20 cellular contexts compared by ENCODE assay signal in genomic region chr19:11014403-11014911, GRCh38. TPM values are rescaled to one million over a fixed set of nuclear protein-coding genes. Genes with fewer than 3 reads are reported as not detected.
DNase-seq lines count a peak whose midpoint lies in the region; ATAC-seq and TF ChIP-seq lines count a peak whose summit lies in the region.
"Had no signal": no experiment of that assay in that cellular context is flagged by ENCODE, and none has a peak within 500 bp of the region (broad histone marks: within the 10 kb centered on the region; RNA-seq: fewer than 3 reads in every experiment).

No MANE protein-coding gene starts in this region.

- ATAC-seq in Right ventricle myocardium inferior: peak; percentile 13
- no peak for ATAC-seq in T-helper 17 cell
- ATAC-seq in omental fat pad (ENCODE audit: low FRiP score): no peak
- no peak for ATAC-seq in GM21390 (IDR thresholded peaks at IDR 0.05; ENCODE audit: unreplicated experiment)
- no peak for ATAC-seq in activated T-cell treated with anti-CD3 and anti-CD28 coated beads, Interleukin-2, amount 50 U/mL, for 72 hours (replicated peaks in 1 of 2)
- ATAC-seq: Panc1 had no signal

- H3K4me1 ChIP-seq in right atrium auricular region: peaks cover 0 to 3% of the 10 kb centered on the region in 2 donors

- DNase-seq in Right ventricle myocardium inferior (ENCODE audit: missing footprints) (no peak), right atrium auricular region (ENCODE audit: low spot score) (no peak), T-helper 17 cell (no peak), fibroblast of pulmonary artery (ENCODE audit: low read depth) (no peak), retinal pigment epithelial cell (ENCODE audit: low read depth) (no peak), omental fat pad (ENCODE audit: low spot score) (no peak)
- no peak for DNase-seq in activated T-cell treated with anti-CD3 and anti-CD28 coated beads, Interleukin-2, amount 50 U/mL, for 72 hours
- DNase-seq: 8988T, COR-L47, DMS153, EL, Kasumi-1, NCI-H1105 treated with DMSO at 0.1 percent for 48 hours, NCI-H187, NCI-H446 treated with DMSO at 0.1 percent for 48 hours, NCI-H774, SHP77 had no signal

- H3K27me3 ChIP-seq in right atrium auricular region: no peaks in the 10 kb centered on the region

- peaks cover 80% of the 10 kb centered on the region for H3K36me3 ChIP-seq in right atrium auricular region

- H3K27ac ChIP-seq in right atrium auricular region: no peak overlapping the region

- no peak overlapping the region for H3K4me3 ChIP-seq in right atrium auricular region
- H3K4me3 ChIP-seq in fibroblast of pulmonary artery (replicated peaks; ENCODE audit: low read depth, low read length): no peak overlapping the region
- no peak overlapping the region for H3K4me3 ChIP-seq in retinal pigment epithelial cell (ENCODE audit: low read length)

- peaks cover 2% of the 10 kb centered on the region for H3K4me1 Mint-ChIP-seq in T-helper 17 cell
- H3K4me1 Mint-ChIP-seq in activated T-cell treated with anti-CD3 and anti-CD28 coated beads, Interleukin-2, amount 50 U/mL, for 72 hours (ENCODE audit: low read depth): no peaks in the 10 kb centered on the region
- H3K4me1 Mint-ChIP-seq: CD14-positive monocyte had no signal

- intact Hi-C loops in Right ventricle myocardium inferior (cut with DNase I): no loop called here

- H3K9me3 Mint-ChIP-seq in activated T-cell treated with anti-CD3 and anti-CD28 coated beads, Interleukin-2, amount 50 U/mL, for 72 hours: no peaks in the 10 kb centered on the region
- H3K9me3 Mint-ChIP-seq: CD14-positive monocyte had no signal

- H3K4me3 Mint-ChIP-seq in T-helper 17 cell: no peak overlapping the region
- H3K4me3 Mint-ChIP-seq in activated T-cell treated with anti-CD3 and anti-CD28 coated beads, Interleukin-2, amount 50 U/mL, for 72 hours: no peak overlapping the region
- H3K4me3 Mint-ChIP-seq: CD14-positive monocyte had no signal

- H3K27me3 Mint-ChIP-seq in T-helper 17 cell: no peaks in the 10 kb centered on the region
- H3K27me3 Mint-ChIP-seq in activated T-cell treated with anti-CD3 and anti-CD28 coated beads, Interleukin-2, amount 50 U/mL, for 72 hours (ENCODE audit: low read depth): no peaks in the 10 kb centered on the region

- H3K27ac Mint-ChIP-seq in T-helper 17 cell: peak overlapping the region; percentile 72
- no peak overlapping the region for H3K27ac Mint-ChIP-seq in activated T-cell treated with anti-CD3 and anti-CD28 coated beads, Interleukin-2, amount 50 U/mL, for 72 hours

- no peaks in the 10 kb centered on the region for H3K9me3 ChIP-seq in right atrium auricular region
- H3K9me3 ChIP-seq in T-helper 17 cell (ENCODE audit: control insufficient read depth, low read length, poor library complexity, severe bottlenecking): no peaks in the 10 kb centered on the region

- peaks cover 5% of the 10 kb centered on the region for H3K36me3 Mint-ChIP-seq in T-helper 17 cell (ENCODE audit: low read depth)
- peaks cover 6 to 17% of the 10 kb centered on the region in 2 donors for H3K36me3 Mint-ChIP-seq in activated T-cell treated with anti-CD3 and anti-CD28 coated beads, Interleukin-2, amount 50 U/mL, for 72 hours (ENCODE audit: insufficient read depth in 2 of 2)

- no peak for TF ChIP-seq CTCF in right atrium auricular region (IDR thresholded peaks at IDR 0.05)
- peak; percentile 2 for TF ChIP-seq CTCF in fibroblast of pulmonary artery (IDR thresholded peaks at IDR 0.05; ENCODE audit: low read length, missing control alignments)
- TF ChIP-seq CTCF in retinal pigment epithelial cell (conservative IDR thresholded peaks at IDR 0.05; ENCODE audit: low read depth, low read length): peak; percentile 25
- no peak for TF ChIP-seq CTCF in omental fat pad (IDR thresholded peaks at IDR 0.05)

RNA-seq across cellular contexts. Expression of gene SMARCA4, which starts 53.6 kb away (rescaled TPM):
- total RNA-seq in Right ventricle myocardium inferior (33.8 TPM), right atrium auricular region (10 to 100 TPM; 29.9 to 41.7 TPM), T-helper 17 cell (10 to 100 TPM; 93.9 to 94.0 TPM), omental fat pad (10 to 100 TPM; 42.4 to 89.9 (median 57.8) TPM)
- total RNA-seq in activated T-cell treated with anti-CD3 and anti-CD28 coated beads, Interleukin-2, amount 50 U/mL, for 72 hours: 10 to 100 TPM; 80.5 to 83.2 TPM

Comparison
In these comparisons a context has a peak if more than half of its experiments do, and no peak if none do; other contexts are left out.
1. CTCF ChIP-seq: peak in fibroblast of pulmonary artery (single experiment) and retinal pigment epithelial cell (single experiment); none in right atrium auricular region (0 of 2) and omental fat pad (0 of 3).